8 cellular contexts compared by ENCODE assay signal in genomic region chr12:121494093-121494787, GRCh38.
DNase-seq lines count a peak whose midpoint lies in the region; ATAC-seq, FAIRE-seq and TF ChIP-seq lines count a peak whose summit lies in the region.

No MANE protein-coding gene starts in this region.

- H2AFZ ChIP-seq in MM.1S (ENCODE audit: low read length) (no peak overlapping the region), endothelial cell of umbilical vein (ENCODE audit: low read depth, low read length) (no peak overlapping the region), neuronal stem cell (ENCODE audit: low read length) (no peak overlapping the region)

- no peak overlapping the region for H3K14ac ChIP-seq in neuronal stem cell (ENCODE audit: low read length)

- no peaks in the 10 kb centered on the region for H3K9me1 ChIP-seq in endothelial cell of umbilical vein (replicated peaks; ENCODE audit: control insufficient read depth, extremely low read depth, insufficient read depth, low read length)

- H3K4me3 ChIP-seq in MM.1S (ENCODE audit: low read length) (no peak overlapping the region), endothelial cell of umbilical vein (replicated peaks in 1 of 3; ENCODE audit: insufficient read depth in 1 of 3, low read depth in 1 of 3, low read length in 3 of 3) (no peak overlapping the region), neuronal stem cell (ENCODE audit: low read length in 2 of 2) (no peak overlapping the region), upper lobe of left lung (no peak overlapping the region)

- in situ Hi-C loops in G401 (cut with HindIII; ENCODE audit: low sequenced_read_pairs), result no loop called here

- no peak overlapping the region for H2BK120ac ChIP-seq in neuronal stem cell (ENCODE audit: low read depth, low read length)

- intact Hi-C loops in endothelial cell of umbilical vein (cut with micrococcal nuclease), result loop anchor here (10.0 kb wide), 1 partner anchor 281 kb away; no protein-coding TSS in a partner anchor

- H3K18ac ChIP-seq in neuronal stem cell (ENCODE audit: low read length), result no peak overlapping the region

- H3K79me2 ChIP-seq in MM.1S (ENCODE audit: low read length) (no peaks in the 10 kb centered on the region), endothelial cell of umbilical vein (ENCODE audit: control insufficient read depth, insufficient read depth, low read length) (no peaks in the 10 kb centered on the region)

- H3K9me2 ChIP-seq in MM.1S (replicated peaks; ENCODE audit: insufficient read depth, low read length), result no peaks in the 10 kb centered on the region

- H3K9ac ChIP-seq in MM.1S (ENCODE audit: low read length) (no peak overlapping the region), endothelial cell of umbilical vein (replicated peaks; ENCODE audit: extremely low read depth, insufficient read depth, low read length) (no peak overlapping the region), neuronal stem cell (ENCODE audit: low read depth, low read length, poor library complexity) (no peak overlapping the region)

- H2BK15ac ChIP-seq in neuronal stem cell (ENCODE audit: low read length), result no peak overlapping the region

- no peak overlapping the region for H2BK12ac ChIP-seq in neuronal stem cell (ENCODE audit: low read length)

- POLR2A ChIA-PET in endothelial cell of umbilical vein (lab: Charles Lee), result no interaction called here

- H3K9me3 ChIP-seq in MM.1S (replicated peaks; ENCODE audit: insufficient read depth, low read length), result no peaks in the 10 kb centered on the region
- no peaks in the 10 kb centered on the region for H3K9me3 ChIP-seq in endothelial cell of umbilical vein (replicated peaks; ENCODE audit: control insufficient read depth, insufficient read depth, low read length)
- peaks cover 2 to 9% of the 10 kb centered on the region in 2 donors for H3K9me3 ChIP-seq in neuronal stem cell (replicated peaks in 1 of 2; ENCODE audit: control insufficient read depth in 2 of 2, insufficient read depth in 1 of 2, low read depth in 1 of 2, low read length in 2 of 2)
- no peaks in the 10 kb centered on the region for H3K9me3 ChIP-seq in upper lobe of left lung

- BruUV-seq in endothelial cell of umbilical vein (replicated peaks; lab: Mats Ljungman, UMichigan), result no TSS peak

- no peak for TF ChIP-seq EP300 in upper lobe of left lung (IDR thresholded peaks at IDR 0.05)

- H3K36me3 ChIP-seq in MM.1S (replicated peaks; ENCODE audit: insufficient read depth, low read length), result no peaks in the 10 kb centered on the region
- peaks cover 0 to 2% of the 10 kb centered on the region in 2 experiments for H3K36me3 ChIP-seq in endothelial cell of umbilical vein (ENCODE audit: control insufficient read depth in 2 of 2, extremely low read depth in 1 of 2, insufficient read depth in 2 of 2, low read length in 2 of 2)
- peaks cover 34 to 79% of the 10 kb centered on the region in 2 donors for H3K36me3 ChIP-seq in neuronal stem cell (replicated peaks in 1 of 2; ENCODE audit: control insufficient read depth in 2 of 2, insufficient read depth in 2 of 2, low read length in 2 of 2)
- peaks cover 0 to 6% (median 2%) of the 10 kb centered on the region in 4 donors for H3K36me3 ChIP-seq in upper lobe of left lung

- peak; percentile 80 for FAIRE-seq in endothelial cell of umbilical vein (lab: Jason Lieb, UNC)

- TF ChIP-seq POLR2A in endothelial cell of umbilical vein (IDR thresholded peaks at IDR 0.05; ENCODE audit: low read depth, low read length) (no peak), upper lobe of left lung (IDR thresholded peaks at IDR 0.05) (no peak)

- DNase-seq in G401 (ENCODE audit: low spot score) (peak; percentile 38), MM.1S (no peak), endothelial cell of umbilical vein (ENCODE audit: low read depth, low spot score) (peak; percentile 31), neuronal stem cell (ENCODE audit: low spot score) (peak; percentile 54), upper lobe of left lung (peak in 1 of 2 donors; percentile 25)
- peak in 2 of 3 experiments; percentile 19 to 37 for DNase-seq in activated CD8-positive, alpha-beta memory T cell treated with anti-CD3 and anti-CD28 coated beads for 48 hours (ENCODE audit: low read depth in 2 of 3, low spot score in 2 of 3)

- H3K4me2 ChIP-seq in MM.1S (ENCODE audit: low read depth, low read length) (no peak overlapping the region), endothelial cell of umbilical vein (ENCODE audit: insufficient read depth, low read length) (no peak overlapping the region), neuronal stem cell (ENCODE audit: insufficient read depth, low read length, poor library complexity, severe bottlenecking) (no peak overlapping the region)

- no CpG with 5 or more reads among the region's 19 CpGs for WGBS in neuronal stem cell (ENCODE audit: extremely low coverage in 2 of 2, insufficient read length in 2 of 2, insufficient replicate concordance in 1 of 2), 2 donors
- 79 to 84% methylated on average over 18 to 19 of the region's 19 CpGs for WGBS in upper lobe of left lung, 2 donors

- no peaks in the 10 kb centered on the region for H3K4me1 ChIP-seq in MM.1S (ENCODE audit: low read length)
- H3K4me1 ChIP-seq in endothelial cell of umbilical vein (ENCODE audit: control insufficient read depth, extremely low read depth, insufficient read depth, low read length), result no peaks in the 10 kb centered on the region
- no peaks in the 10 kb centered on the region for H3K4me1 ChIP-seq in neuronal stem cell (ENCODE audit: control insufficient read depth in 2 of 2, insufficient read depth in 1 of 2, low read depth in 1 of 2, low read length in 2 of 2)
- H3K4me1 ChIP-seq in upper lobe of left lung, result peaks cover 0 to 10% (median 2%) of the 10 kb centered on the region in 4 donors

- CTCF ChIA-PET in endothelial cell of umbilical vein (lab: Charles Lee), result interaction anchor here (0.7 to 2.8 kb wide), 19 partner anchors 10 to 192 kb away, joined by 3 to 19 read pairs (median 6); no protein-coding TSS in a partner anchor

- peaks cover 5% of the 10 kb centered on the region for H3K79me1 ChIP-seq in neuronal stem cell (ENCODE audit: low read depth, low read length)

- ATAC-seq in upper lobe of left lung (ENCODE audit: low FRiP score in 2 of 2) (peak in 1 of 2 donors; percentile 67), HG03159 (IDR thresholded peaks at IDR 0.05; ENCODE audit: unreplicated experiment) (no peak), GM21717 (IDR thresholded peaks at IDR 0.05; ENCODE audit: unreplicated experiment) (no peak)

- no peak overlapping the region for H2AK5ac ChIP-seq in neuronal stem cell (ENCODE audit: low read depth, low read length)

- H3K4ac ChIP-seq in neuronal stem cell (ENCODE audit: low read length), result no peak overlapping the region

- no peak overlapping the region for H4K8ac ChIP-seq in neuronal stem cell (ENCODE audit: low read depth, low read length)

- H2BK5ac ChIP-seq in neuronal stem cell (ENCODE audit: low read length), result no peak overlapping the region

- no peak overlapping the region for H4K91ac ChIP-seq in neuronal stem cell (ENCODE audit: low read depth, low read length, poor library complexity)

- TF ChIP-seq CTCF in MM.1S (IDR thresholded peaks at IDR 0.05; ENCODE audit: low read length) (peak; percentile 57), endothelial cell of umbilical vein (IDR thresholded peaks at IDR 0.05; ENCODE audit: extremely low read depth in 1 of 2, insufficient read depth in 1 of 2, low read depth in 1 of 2, low read length in 2 of 2) (peak; percentile 82 to 94), upper lobe of left lung (IDR thresholded peaks at IDR 0.05) (peak; percentile 55 to 72 (median 66))

- H3K27ac ChIP-seq in MM.1S (ENCODE audit: low read length) (no peak overlapping the region), endothelial cell of umbilical vein (ENCODE audit: insufficient read depth, low read depth, low read length) (no peak overlapping the region), neuronal stem cell (replicated peaks; ENCODE audit: low read length) (peak overlapping the region; percentile 8), upper lobe of left lung (no peak overlapping the region)

- H3K27me3 ChIP-seq in MM.1S (replicated peaks; ENCODE audit: insufficient read depth, low read length), result no peaks in the 10 kb centered on the region
- H3K27me3 ChIP-seq in endothelial cell of umbilical vein (ENCODE audit: control insufficient read depth in 2 of 2, insufficient read depth in 2 of 2, low read length in 2 of 2), result no peaks in the 10 kb centered on the region
- no peaks in the 10 kb centered on the region for H3K27me3 ChIP-seq in neuronal stem cell (ENCODE audit: control insufficient read depth in 3 of 3, insufficient read depth in 3 of 3, low read depth in 1 of 3, low read length in 3 of 3)
- no peaks in the 10 kb centered on the region for H3K27me3 ChIP-seq in upper lobe of left lung

- no peak overlapping the region for H3K23ac ChIP-seq in neuronal stem cell (ENCODE audit: low read depth, low read length, poor library complexity)

- no peaks in the 10 kb centered on the region for H3F3A ChIP-seq in MM.1S (ENCODE audit: insufficient read depth, low read length)

- H4K20me1 ChIP-seq in MM.1S (ENCODE audit: insufficient read depth, low read length), result no peaks in the 10 kb centered on the region
- no peaks in the 10 kb centered on the region for H4K20me1 ChIP-seq in endothelial cell of umbilical vein (replicated peaks; ENCODE audit: control insufficient read depth, extremely low read depth, insufficient read depth, low read length)

- dilution Hi-C loops in endothelial cell of umbilical vein (cut with MboI; ENCODE audit: extremely low pct_ligation_motif_present, low sequenced_read_pairs), result no loop called here

TF ChIP-seq in endothelial cell of umbilical vein, 7 proteins besides CTCF, POLR2A, EP300 and RAD21:
- no peak for TF ChIP-seq GATA2 (IDR thresholded peaks at IDR 0.05; ENCODE audit: insufficient read depth, insufficient read length, low read depth, low read length)
- no peak for TF ChIP-seq MAX (IDR thresholded peaks at IDR 0.05; ENCODE audit: insufficient read depth, insufficient read length)
- TF ChIP-seq FOS (IDR thresholded peaks at IDR 0.05; ENCODE audit: borderline replicate concordance, insufficient read depth, low read length), result no peak
- no peak for TF ChIP-seq EZH2 (IDR thresholded peaks at IDR 0.05; ENCODE audit: borderline replicate concordance, low read depth, low read length, severe bottlenecking)
- TF ChIP-seq MYC (IDR thresholded peaks at IDR 0.05; ENCODE audit: low read depth, low read length), result no peak
- no peak for TF ChIP-seq POLR2AphosphoS5 (IDR thresholded peaks at IDR 0.05; ENCODE audit: insufficient read depth, low read depth, low read length)
- no peak for TF ChIP-seq JUN (IDR thresholded peaks at IDR 0.05; ENCODE audit: borderline replicate concordance, insufficient read depth, insufficient read length, low read depth)
